In genomic region chr6:14118444-14118843, GRCh38 we compare ENCODE assay signal across 9 cellular contexts. TPM values are rescaled to one million over a fixed set of nuclear protein-coding genes. Genes with fewer than 3 reads are reported as not detected.
A peak's percentile ranks its signal among the peaks of the same experiment; 100 is the strongest.
DNase-seq lines count a peak whose midpoint lies in the region; ATAC-seq and TF ChIP-seq lines count a peak whose summit lies in the region.
"Had no signal": no experiment of that assay in that cellular context is flagged by ENCODE, and none has a peak within 500 bp of the region (broad histone marks: within the 10 kb centered on the region; RNA-seq: fewer than 3 reads in every experiment).

No MANE protein-coding gene starts in this region.

- H3K27me3 Mint-ChIP-seq in activated T-cell treated with anti-CD3 and anti-CD28 coated beads, Interleukin-2, amount 50 U/mL, for 72 hours (ENCODE audit: low read depth): no peaks in the 10 kb centered on the region

- H3K27ac ChIP-seq in heart right ventricle (peak overlapping the region in 4 of 10 donors; percentile 41 to 65 (median 60)), right lobe of liver (no peak overlapping the region), upper lobe of right lung (peak overlapping the region; percentile 70)

- peak overlapping the region; percentile 90 to 99 for H3K4me3 Mint-ChIP-seq in activated T-cell treated with anti-CD3 and anti-CD28 coated beads, Interleukin-2, amount 50 U/mL, for 72 hours

- H3K9me3 Mint-ChIP-seq in activated T-cell treated with anti-CD3 and anti-CD28 coated beads, Interleukin-2, amount 50 U/mL, for 72 hours: no peaks in the 10 kb centered on the region

- no peaks in the 10 kb centered on the region for H3K27me3 ChIP-seq in heart right ventricle
- H3K27me3 ChIP-seq in right lobe of liver: no peaks in the 10 kb centered on the region
- no peaks in the 10 kb centered on the region for H3K27me3 ChIP-seq in upper lobe of right lung

- no peak for TF ChIP-seq POLR2A in right lobe of liver (IDR thresholded peaks at IDR 0.05)

- H3K4me1 ChIP-seq in heart right ventricle (peaks cover 0 to 43% (median 4%) of the 10 kb centered on the region in 9 donors), right lobe of liver (no peaks in the 10 kb centered on the region), upper lobe of right lung (peaks cover 10% of the 10 kb centered on the region)

- no peaks in the 10 kb centered on the region for H3K9me3 ChIP-seq in heart right ventricle
- H3K9me3 ChIP-seq in right lobe of liver: no peaks in the 10 kb centered on the region
- H3K9me3 ChIP-seq in upper lobe of right lung: no peaks in the 10 kb centered on the region

- no peak for DNase-seq in heart right ventricle
- DNase-seq in left ventricle myocardium superior: no peak
- DNase-seq in activated T-cell treated with anti-CD3 and anti-CD28 coated beads, Interleukin-2, amount 50 U/mL, for 72 hours: no peak
- DNase-seq in right lobe of liver: no peak
- no peak for DNase-seq in upper lobe of right lung
- DNase-seq in HT-29 (ENCODE audit: low spot score): no peak
- DNase-seq in SK-N-DZ (ENCODE audit: low spot score): no peak
- DNase-seq: T-helper 9 cell had no signal

- intact Hi-C loops in heart right ventricle (cut with DNase I): no loop called here
- intact Hi-C loops in left ventricle myocardium superior (cut with micrococcal nuclease): no loop called here
- intact Hi-C loops in right lobe of liver (cut with DNase I): no loop called here
- intact Hi-C loops in upper lobe of right lung (cut with DNase I): no loop called here

- WGBS in heart right ventricle, 2 donors: 74 to 88% methylated on average over 2 of the region's 2 CpGs
- 80% methylated on average over 2 of the region's 2 CpGs for WGBS in right lobe of liver (ENCODE audit: insufficient coverage, low coverage, low lambda C conversion rate, missing lambda C conversion rate)

- TF ChIP-seq CTCF in heart right ventricle (IDR thresholded peaks at IDR 0.05) (no peak), right lobe of liver (IDR thresholded peaks at IDR 0.05) (no peak), upper lobe of right lung (IDR thresholded peaks at IDR 0.05) (no peak)

- ATAC-seq in heart right ventricle (peak in 1 of 8 donors; percentile 5), left ventricle myocardium superior (no peak), right lobe of liver (no peak), upper lobe of right lung (no peak), HG02798 (IDR thresholded peaks at IDR 0.05; ENCODE audit: poor library complexity, unreplicated experiment) (no peak)
- peak in 1 of 2 donors; percentile 0 for ATAC-seq in activated T-cell treated with anti-CD3 and anti-CD28 coated beads, Interleukin-2, amount 50 U/mL, for 72 hours (replicated peaks in 1 of 2)

- peaks cover 14 to 33% of the 10 kb centered on the region in 2 donors for H3K36me3 Mint-ChIP-seq in activated T-cell treated with anti-CD3 and anti-CD28 coated beads, Interleukin-2, amount 50 U/mL, for 72 hours (ENCODE audit: insufficient read depth in 2 of 2)

- H3K36me3 ChIP-seq in heart right ventricle: no peaks in the 10 kb centered on the region
- H3K36me3 ChIP-seq in right lobe of liver: no peaks in the 10 kb centered on the region
- H3K36me3 ChIP-seq in upper lobe of right lung: no peaks in the 10 kb centered on the region

- peak overlapping the region; percentile 66 for H3K27ac Mint-ChIP-seq in activated T-cell treated with anti-CD3 and anti-CD28 coated beads, Interleukin-2, amount 50 U/mL, for 72 hours

- H3K4me3 ChIP-seq in heart right ventricle: peak overlapping the region in 7 of 10 donors; percentile 59 to 80 (median 71)
- peak overlapping the region in 2 of 3 donors; percentile 50 to 86 for H3K4me3 ChIP-seq in right lobe of liver
- peak overlapping the region; percentile 74 for H3K4me3 ChIP-seq in upper lobe of right lung

- H3K4me1 Mint-ChIP-seq in activated T-cell treated with anti-CD3 and anti-CD28 coated beads, Interleukin-2, amount 50 U/mL, for 72 hours (ENCODE audit: low read depth): peaks cover 51% of the 10 kb centered on the region

RNA-seq across cellular contexts. Expression of gene CD83, which starts 0.9 kb away (rescaled TPM):
- total RNA-seq in heart right ventricle (1 to 10 TPM in 7 of 10 donors, under 1 TPM in 3; 0.82 to 7.5 (median 2.0) TPM), left ventricle myocardium superior (1.6 TPM), right lobe of liver (1 to 10 TPM in 4 of 6 experiments, under 1 TPM in 2; 0.32 to 5.2 (median 1.1) TPM), upper lobe of right lung (26.0 TPM)
- polyA plus RNA-seq in heart right ventricle: under 1 TPM; 0.68 to 0.80 TPM
- 10 to 100 TPM; 19.9 to 26.6 TPM for total RNA-seq in activated T-cell treated with anti-CD3 and anti-CD28 coated beads, Interleukin-2, amount 50 U/mL, for 72 hours
- total RNA-seq in HT-29 (2014; rRNA removed; shearing (Covaris generic)): 0.73 and 0.99 TPM in 2 replicates
- 9.5 and 12.9 TPM in 2 replicates for polyA plus RNA-seq in SK-N-DZ (2014; cell fraction: cytosol; rRNA removed)
- 4.9 and 7.1 TPM in 2 replicates for polyA plus RNA-seq in SK-N-DZ (2014; cell fraction: nucleus; rRNA removed)
